Comparison of ENCODE assay signal across 10 cellular contexts in genomic region chr10:101293007-101293723, GRCh38.
DNase-seq lines count a peak whose midpoint lies in the region; ATAC-seq and TF ChIP-seq lines count a peak whose summit lies in the region.
"Had no signal": no experiment of that assay in that cellular context is flagged by ENCODE, and none has a peak within 500 bp of the region (broad histone marks: within the 10 kb centered on the region; RNA-seq: fewer than 3 reads in every experiment).

No MANE protein-coding gene starts in this region.

- whole genome bisulfite sequencing in iPS DF 6.9 (ENCODE audit: insufficient coverage, insufficient read length) = no CpG with 5 or more reads among the region's 17 CpGs

- intact Hi-C loops in sciatic nerve (cut with DNase I) = no loop called here

- no peaks in the 10 kb centered on the region for H3K9me3 Mint-ChIP-seq in stimulated activated effector memory CD8-positive, alpha-beta T cell treated with anti-CD3 and anti-CD28 coated beads, Interleukin-12 subunit alpha, Interleukin-12 subunit beta, amount 100 ng/mL, for 72 hours

- no peaks in the 10 kb centered on the region for H3K27me3 ChIP-seq in WERI-Rb-1 (ENCODE audit: insufficient read depth, low read depth, severe bottlenecking)
- peaks cover 38% of the 10 kb centered on the region; the same call in 1 of the 2 replicates for H3K27me3 ChIP-seq in iPS DF 6.9 (ENCODE audit: control insufficient read depth, insufficient read depth, low read length)

- in situ Hi-C loops in ACHN (cut with HindIII; ENCODE audit: low pct_ligation_motif_present, low pct_unique_long_range_greater_than_20kb, low sequenced_read_pairs) = no loop called here

- no peak for TF ChIP-seq CTCF in WERI-Rb-1 (IDR thresholded peaks at IDR 0.05; ENCODE audit: low read depth, low read length)

- H3K4me3 Mint-ChIP-seq in stimulated activated effector memory CD8-positive, alpha-beta T cell treated with anti-CD3 and anti-CD28 coated beads, Interleukin-12 subunit alpha, Interleukin-12 subunit beta, amount 100 ng/mL, for 72 hours = peak overlapping the region; percentile 73

- H3K4me3 ChIP-seq in WERI-Rb-1 (ENCODE audit: low read depth, low read length) (peak overlapping the region; percentile 60), iPS DF 6.9 (ENCODE audit: low read length) (peak overlapping the region; percentile 41; the same call in 1 of the 2 replicates)

- no peaks in the 10 kb centered on the region for H3K36me3 ChIP-seq in WERI-Rb-1
- H3K36me3 ChIP-seq in iPS DF 6.9 (ENCODE audit: control insufficient read depth, insufficient read depth, low read length) = no peaks in the 10 kb centered on the region

- peaks cover 15% of the 10 kb centered on the region for H3K4me1 Mint-ChIP-seq in stimulated activated effector memory CD8-positive, alpha-beta T cell treated with anti-CD3 and anti-CD28 coated beads, Interleukin-12 subunit alpha, Interleukin-12 subunit beta, amount 100 ng/mL, for 72 hours

- peaks cover 8% of the 10 kb centered on the region for H3K4me1 ChIP-seq in iPS DF 6.9 (ENCODE audit: control insufficient read depth, insufficient read depth, low read length)

- H3K9me3 ChIP-seq in WERI-Rb-1 (ENCODE audit: severe bottlenecking) (no peaks in the 10 kb centered on the region), iPS DF 6.9 (ENCODE audit: control insufficient read depth, insufficient read depth, low read length) (no peaks in the 10 kb centered on the region)

- H3K27ac ChIP-seq in WERI-Rb-1 (peak overlapping the region; percentile 84), iPS DF 6.9 (ENCODE audit: low read length) (no peak overlapping the region)

- ATAC-seq in stimulated activated effector memory CD8-positive, alpha-beta T cell treated with anti-CD3 and anti-CD28 coated beads, Interleukin-12 subunit alpha, Interleukin-12 subunit beta, amount 100 ng/mL, for 72 hours = no peak
- no peak for ATAC-seq in sciatic nerve
- no peak for ATAC-seq in GM19351 (IDR thresholded peaks at IDR 0.05; ENCODE audit: unreplicated experiment)

- DNase-seq in NCI-H1417 (lab: John Stamatoyannopoulos, UW) (peak; percentile 57 to 88 (median 85)), NCI-H1417 treated with DMSO at 0.1 percent for 48 hours (lab: John Stamatoyannopoulos, UW) (no peak), WERI-Rb-1 (peak; percentile 91), iPS DF 6.9 (ENCODE audit: low read depth, low spot score) (no peak), ACHN (no peak), sciatic nerve (ENCODE audit: low spot score) (no peak)
- DNase-seq in stimulated activated effector memory CD8-positive, alpha-beta T cell treated with anti-CD3 and anti-CD28 coated beads, Interleukin-12 subunit alpha, Interleukin-12 subunit beta, amount 100 ng/mL, for 72 hours (ENCODE audit: low spot score in 2 of 2) = no peak
- DNase-seq: activated gamma-delta T cell, NCI-H2029 had no signal

- H3K36me3 Mint-ChIP-seq in stimulated activated effector memory CD8-positive, alpha-beta T cell treated with anti-CD3 and anti-CD28 coated beads, Interleukin-12 subunit alpha, Interleukin-12 subunit beta, amount 100 ng/mL, for 72 hours = no peaks in the 10 kb centered on the region

- H3K27ac Mint-ChIP-seq in stimulated activated effector memory CD8-positive, alpha-beta T cell treated with anti-CD3 and anti-CD28 coated beads, Interleukin-12 subunit alpha, Interleukin-12 subunit beta, amount 100 ng/mL, for 72 hours = no peak overlapping the region

Comparison
In these comparisons a context has a peak if more than half of its experiments do, and no peak if none do; other contexts are left out.
1. DNase-seq: peak in NCI-H1417 (3 of 3) and WERI-Rb-1 (single experiment); none in NCI-H1417 treated with DMSO at 0.1 percent for 48 hours (single experiment), iPS DF 6.9 (single experiment), stimulated activated effector memory CD8-positive, alpha-beta T cell treated with anti-CD3 and anti-CD28 coated beads, Interleukin-12 subunit alpha, Interleukin-12 subunit beta, amount 100 ng/mL, for 72 hours (0 of 2), ACHN (single experiment) and sciatic nerve (single experiment).